Comparison of ENCODE assay signal across 9 cellular contexts in genomic region chr19:15248648-15249559, GRCh38. TPM values are rescaled to one million over a fixed set of nuclear protein-coding genes. Genes with fewer than 3 reads are reported as not detected.
DNase-seq lines count a peak whose midpoint lies in the region; ATAC-seq and TF ChIP-seq lines count a peak whose summit lies in the region.
"Had no signal": no experiment of that assay in that cellular context is flagged by ENCODE, and none has a peak within 500 bp of the region (broad histone marks: within the 10 kb centered on the region; RNA-seq: fewer than 3 reads in every experiment).

No MANE protein-coding gene starts in this region.

- H2BK12ac ChIP-seq in H9 (ENCODE audit: insufficient read length, low read depth, low read length), result no peak overlapping the region

- H2AFZ ChIP-seq in H9 (ENCODE audit: low read length), result no peak overlapping the region
- no peak overlapping the region for H2AFZ ChIP-seq in smooth muscle cell (ENCODE audit: low read depth)

- H3K56ac ChIP-seq in H9 (ENCODE audit: insufficient read length, low read depth, low read length), result no peak overlapping the region

- H2BK20ac ChIP-seq in H9 (ENCODE audit: low read depth, low read length, poor library complexity, severe bottlenecking), result no peak overlapping the region

- no peak overlapping the region for H3K18ac ChIP-seq in H9 (ENCODE audit: insufficient read length, low read depth, low read length)

- WGBS in H9 (ENCODE audit: extremely low coverage, insufficient read length, low lambda C conversion rate), result no CpG with 5 or more reads among the region's 20 CpGs
- 47% methylated on average over 20 of the region's 20 CpGs for WGBS in smooth muscle cell (ENCODE audit: low lambda C conversion rate)

- no peak overlapping the region for H4K91ac ChIP-seq in H9 (ENCODE audit: insufficient read length, low read depth, low read length)

- peaks cover 20% of the 10 kb centered on the region for H3F3A ChIP-seq in smooth muscle cell (ENCODE audit: low read depth)

- H2BK15ac ChIP-seq in H9 (ENCODE audit: low read depth, low read length), result no peak overlapping the region

- H3K4ac ChIP-seq in H9 (ENCODE audit: low read depth, low read length), result no peak overlapping the region

- no peak overlapping the region for H3K14ac ChIP-seq in H9 (ENCODE audit: insufficient read depth, low read length)

- H3K27ac ChIP-seq in H9 (ENCODE audit: insufficient read length, low read depth, low read length) (no peak overlapping the region), smooth muscle cell (ENCODE audit: low read depth) (peak overlapping the region; percentile 97)
- H3K27ac ChIP-seq: SK-N-MC had no signal

- no peak overlapping the region for H3K23ac ChIP-seq in H9 (ENCODE audit: insufficient read length, low read depth, low read length)

- no peak overlapping the region for H3K4me3 Mint-ChIP-seq in H9
- peak overlapping the region in 4 of 5 experiments; percentile 20 to 68 (median 56) for H3K4me3 Mint-ChIP-seq in brain
- H3K4me3 Mint-ChIP-seq in activated CD8-positive, alpha-beta T cell treated with anti-CD3 and anti-CD28 coated beads, Interleukin-2, amount 10 ng/mL, durations not matched to agents 7 days and 5 days, result no peak overlapping the region

- H3K27me3 Mint-ChIP-seq in H9 (ENCODE audit: low read depth), result no peaks in the 10 kb centered on the region
- H3K27me3 Mint-ChIP-seq in brain, result peaks cover 3% of the 10 kb centered on the region
- no peaks in the 10 kb centered on the region for H3K27me3 Mint-ChIP-seq in activated CD8-positive, alpha-beta T cell treated with anti-CD3 and anti-CD28 coated beads, Interleukin-2, amount 10 ng/mL, durations not matched to agents 7 days and 5 days (ENCODE audit: low read depth)

- no peak overlapping the region for H4K8ac ChIP-seq in H9 (replicated peaks; ENCODE audit: insufficient read length, low read depth, low read length)

- no peak for DNase-seq in H9
- DNase-seq in iris pigment epithelial cell (ENCODE audit: low read depth), result peak; percentile 88
- peak; percentile 19 for DNase-seq in smooth muscle cell (lab: John Stamatoyannopoulos, UW; ENCODE audit: unreplicated experiment)
- no peak for DNase-seq in activated CD8-positive, alpha-beta T cell treated with anti-CD3 and anti-CD28 coated beads, Interleukin-2, amount 10 ng/mL, durations not matched to agents 7 days and 5 days

- H3K4me1 Mint-ChIP-seq in H9 (peaks cover 14 to 27% of the 10 kb centered on the region in 2 experiments), brain (peaks cover 74% of the 10 kb centered on the region)
- H3K4me1 Mint-ChIP-seq in activated CD8-positive, alpha-beta T cell treated with anti-CD3 and anti-CD28 coated beads, Interleukin-2, amount 10 ng/mL, durations not matched to agents 7 days and 5 days (ENCODE audit: low read depth), result no peaks in the 10 kb centered on the region

- no peak overlapping the region for H3K4me2 ChIP-seq in H9 (ENCODE audit: insufficient read depth, insufficient read length, low read length)
- H3K4me2 ChIP-seq in smooth muscle cell, result peak overlapping the region; percentile 76

- H4K5ac ChIP-seq in H9 (ENCODE audit: insufficient read length, low read depth, low read length), result no peak overlapping the region

- no peak overlapping the region for H3K9ac ChIP-seq in H9 (ENCODE audit: extremely low read depth, insufficient read length, low read length)
- peak overlapping the region; percentile 76 for H3K9ac ChIP-seq in smooth muscle cell (ENCODE audit: low read depth)

- H3K36me3 ChIP-seq in smooth muscle cell (ENCODE audit: low read depth), result no peaks in the 10 kb centered on the region

- no peaks in the 10 kb centered on the region for H3K9me3 Mint-ChIP-seq in H9
- H3K9me3 Mint-ChIP-seq in brain, result no peaks in the 10 kb centered on the region
- H3K9me3 Mint-ChIP-seq in activated CD8-positive, alpha-beta T cell treated with anti-CD3 and anti-CD28 coated beads, Interleukin-2, amount 10 ng/mL, durations not matched to agents 7 days and 5 days (ENCODE audit: insufficient read depth), result no peaks in the 10 kb centered on the region

- H3T11ph ChIP-seq in H9 (ENCODE audit: low read length), result no peak overlapping the region

- H3K9me3 ChIP-seq in H9 (ENCODE audit: control insufficient read depth, low read depth, low read length), result no peaks in the 10 kb centered on the region
- no peaks in the 10 kb centered on the region for H3K9me3 ChIP-seq in smooth muscle cell (replicated peaks; ENCODE audit: low read depth)

- H3K27me3 ChIP-seq in H9 (ENCODE audit: insufficient read depth, low read length) (no peaks in the 10 kb centered on the region), smooth muscle cell (ENCODE audit: low read depth) (no peaks in the 10 kb centered on the region)

- CTCF ChIA-PET in activated CD8-positive, alpha-beta T cell treated with anti-CD3 and anti-CD28 coated beads, Interleukin-2, amount 10 ng/mL, durations not matched to agents 7 days and 5 days (lab: Charles Lee), result interaction anchor here (2.9 kb wide), 1 partner anchor 17 kb away, joined by 9 read pairs; the partner anchor contains the start of gene EPHX3

- no peak overlapping the region for H2BK120ac ChIP-seq in H9 (ENCODE audit: low read depth, low read length, poor library complexity, severe bottlenecking)

- no peak overlapping the region for H2AK5ac ChIP-seq in H9 (ENCODE audit: insufficient read length, low read length)

- no peaks in the 10 kb centered on the region for H3K23me2 ChIP-seq in H9 (ENCODE audit: insufficient read length, low read depth, low read length, poor library complexity, severe bottlenecking)

- H3K36me3 Mint-ChIP-seq in H9 (ENCODE audit: insufficient read depth in 1 of 3, low read depth in 3 of 3) (peaks cover 38 to 69% (median 68%) of the 10 kb centered on the region in 3 experiments), brain (peaks cover 33% of the 10 kb centered on the region)
- peaks cover 45% of the 10 kb centered on the region for H3K36me3 Mint-ChIP-seq in activated CD8-positive, alpha-beta T cell treated with anti-CD3 and anti-CD28 coated beads, Interleukin-2, amount 10 ng/mL, durations not matched to agents 7 days and 5 days (ENCODE audit: low read depth)

- H3K4me3 ChIP-seq in smooth muscle cell, result no peak overlapping the region
- H3K4me3 ChIP-seq: SK-N-MC had no signal

- no peaks in the 10 kb centered on the region for H3K79me2 ChIP-seq in H9 (ENCODE audit: insufficient read depth, low read length)
- H3K79me2 ChIP-seq in smooth muscle cell (ENCODE audit: low read depth), result peaks cover 36% of the 10 kb centered on the region

- H3K79me1 ChIP-seq in H9 (ENCODE audit: insufficient read depth, low read depth, low read length, poor library complexity, severe bottlenecking), result no peaks in the 10 kb centered on the region

- H3K4me1 ChIP-seq in H9 (ENCODE audit: insufficient read depth, low read length) (no peaks in the 10 kb centered on the region), smooth muscle cell (ENCODE audit: low read depth) (peaks cover 16% of the 10 kb centered on the region)

- no peak for TF ChIP-seq CTCF in H9 (conservative IDR thresholded peaks at IDR 0.05)
- no peak for TF ChIP-seq CTCF in brain (conservative IDR thresholded peaks at IDR 0.05)
- no peak for TF ChIP-seq CTCF in smooth muscle cell (IDR thresholded peaks at IDR 0.05; ENCODE audit: borderline replicate concordance, insufficient read depth, poor library complexity, severe bottlenecking)

- POLR2A ChIA-PET in activated CD8-positive, alpha-beta T cell treated with anti-CD3 and anti-CD28 coated beads, Interleukin-2, amount 10 ng/mL, durations not matched to agents 7 days and 5 days (lab: Charles Lee), result no interaction called here

- peak overlapping the region in 2 of 3 experiments; percentile 20 to 47; a peak in 2 of 7 replicates for H3K27ac Mint-ChIP-seq in H9
- H3K27ac Mint-ChIP-seq in brain, result peak overlapping the region; percentile 61 to 97 (median 94)
- H3K27ac Mint-ChIP-seq in activated CD8-positive, alpha-beta T cell treated with anti-CD3 and anti-CD28 coated beads, Interleukin-2, amount 10 ng/mL, durations not matched to agents 7 days and 5 days, result no peak overlapping the region

- no peak overlapping the region for H2BK5ac ChIP-seq in H9 (ENCODE audit: insufficient read length, low read length)

- peaks cover 2% of the 10 kb centered on the region for H4K20me1 ChIP-seq in H9 (ENCODE audit: control insufficient read depth, insufficient read depth, insufficient read length)
- H4K20me1 ChIP-seq in smooth muscle cell (ENCODE audit: low read depth), result peaks cover 97% of the 10 kb centered on the region

- no peak for ATAC-seq in activated CD8-positive, alpha-beta T cell treated with anti-CD3 and anti-CD28 coated beads, Interleukin-2, amount 10 ng/mL, durations not matched to agents 7 days and 5 days
- ATAC-seq in HG03280 (IDR thresholded peaks at IDR 0.05; ENCODE audit: unreplicated experiment) (no peak), HG03095 (IDR thresholded peaks at IDR 0.05; ENCODE audit: unreplicated experiment) (no peak), GM19452 (IDR thresholded peaks at IDR 0.05; ENCODE audit: unreplicated experiment) (no peak)

RNA-seq across cellular contexts. Expression of gene EPHX3, which starts 16.7 kb away (rescaled TPM):
- 26.7 and 27.4 TPM in 2 replicates for total RNA-seq in H9 (2021)
- not detected for polyA plus RNA-seq in brain (ENCODE audit: insufficient read depth, low read depth, low replicate concordance)
- total RNA-seq in smooth muscle cell, result 3.6 and 4.0 TPM in 2 replicates
- 3.1 and 10.3 TPM in 2 replicates for polyA plus RNA-seq in smooth muscle cell
- under 1 TPM; 0.21 to 0.29 TPM for total RNA-seq in activated CD8-positive, alpha-beta T cell treated with anti-CD3 and anti-CD28 coated beads, Interleukin-2, amount 10 ng/mL, durations not matched to agents 7 days and 5 days

RNA-seq across cellular contexts. Expression of gene NOTCH3, which starts 48.1 kb away (rescaled TPM):
- total RNA-seq in H9 (2021) (164 and 165 TPM in 2 replicates), smooth muscle cell (56.6 and 72.0 TPM in 2 replicates)
- polyA plus RNA-seq in brain (ENCODE audit: insufficient read depth, low read depth, low replicate concordance) (23.1 TPM), smooth muscle cell (92.5 and 122 TPM in 2 replicates)
- not detected for total RNA-seq in activated CD8-positive, alpha-beta T cell treated with anti-CD3 and anti-CD28 coated beads, Interleukin-2, amount 10 ng/mL, durations not matched to agents 7 days and 5 days

Comparison
In these comparisons a context has a peak if more than half of its experiments do, and no peak if none do; other contexts are left out.
1. DNase-seq: peak in iris pigment epithelial cell (single experiment) and smooth muscle cell (single experiment); none in H9 (single experiment) and activated CD8-positive, alpha-beta T cell treated with anti-CD3 and anti-CD28 coated beads, Interleukin-2, amount 10 ng/mL, durations not matched to agents 7 days and 5 days (single experiment).
2. H3K4me3 Mint-ChIP-seq: peak in brain (4 of 5); none in H9 (0 of 2) and activated CD8-positive, alpha-beta T cell treated with anti-CD3 and anti-CD28 coated beads, Interleukin-2, amount 10 ng/mL, durations not matched to agents 7 days and 5 days (single experiment).
3. RNA of gene NOTCH3, which starts 48.1 kb away (total RNA-seq): 164 to 165 TPM in H9 and 56.6 to 72.0 TPM in smooth muscle cell; not detected in activated CD8-positive, alpha-beta T cell treated with anti-CD3 and anti-CD28 coated beads, Interleukin-2, amount 10 ng/mL, durations not matched to agents 7 days and 5 days; every median in the first group is over 10 times any median in the second.